12 cellular contexts compared by ENCODE assay signal in the genomic region with DNA sequence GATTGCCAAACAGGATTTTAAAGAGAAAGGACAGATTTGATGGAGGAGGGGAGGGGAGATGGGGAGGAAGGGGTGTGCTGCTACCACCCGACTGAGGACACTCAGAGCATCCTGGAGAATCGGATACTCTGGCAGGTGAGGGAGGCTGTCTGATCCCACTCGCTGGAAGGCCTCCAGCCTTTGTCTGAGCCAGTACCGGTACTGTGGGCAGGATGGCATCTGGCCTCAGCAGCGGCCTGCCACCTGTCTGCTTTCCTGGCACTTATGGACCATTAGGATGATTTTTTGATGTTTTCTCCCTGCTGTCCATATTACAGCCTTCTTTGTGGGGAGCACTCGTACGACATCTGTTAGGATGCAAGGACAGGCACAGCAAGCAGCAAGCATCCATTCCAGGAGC. TPM values are rescaled to one million over a fixed set of nuclear protein-coding genes. Genes with fewer than 3 reads are reported as not detected.
A peak's percentile ranks its signal among the peaks of the same experiment; 100 is the strongest.
DNase-seq lines count a peak whose midpoint lies in the region; ATAC-seq and TF ChIP-seq lines count a peak whose summit lies in the region.
"Had no signal": no experiment of that assay in that cellular context is flagged by ENCODE, and none has a peak within 500 bp of the region (broad histone marks: within the 10 kb centered on the region; RNA-seq: fewer than 3 reads in every experiment).

No MANE protein-coding gene starts in this region.

- no peaks in the 10 kb centered on the region for H3K27me3 Mint-ChIP-seq in CD4-positive, CD25-positive, alpha-beta regulatory T cell
- H3K27me3 Mint-ChIP-seq: naive thymus-derived CD8-positive, alpha-beta T cell had no signal

- no peaks in the 10 kb centered on the region for H3K9me3 ChIP-seq in CD4-positive, CD25-positive, alpha-beta regulatory T cell (ENCODE audit: control insufficient read depth in 2 of 2, low read length in 2 of 2)
- no peaks in the 10 kb centered on the region for H3K9me3 ChIP-seq in ascending aorta
- H3K9me3 ChIP-seq in muscle layer of duodenum (ENCODE audit: control insufficient read depth in 1 of 2, low read length in 2 of 2): no peaks in the 10 kb centered on the region

- no peak for ATAC-seq in CD4-positive, CD25-positive, alpha-beta regulatory T cell (ENCODE audit: low read depth in 2 of 2)
- ATAC-seq in omental fat pad (ENCODE audit: low FRiP score): no peak
- ATAC-seq: naive thymus-derived CD8-positive, alpha-beta T cell had no signal

- H3K4me1 ChIP-seq in CD4-positive, CD25-positive, alpha-beta regulatory T cell (ENCODE audit: control insufficient read depth, insufficient read depth, low read length, poor library complexity, severe bottlenecking): peaks cover 46% of the 10 kb centered on the region
- H3K4me1 ChIP-seq in ascending aorta (peaks cover 17 to 42% of the 10 kb centered on the region in 2 donors), muscle layer of duodenum (ENCODE audit: control insufficient read depth in 1 of 2, insufficient read depth in 2 of 2, low read length in 2 of 2) (peaks cover 23 to 62% of the 10 kb centered on the region in 2 donors)

- peak overlapping the region; percentile 53 for H3K27ac ChIP-seq in CD4-positive, CD25-positive, alpha-beta regulatory T cell (ENCODE audit: insufficient read depth, low read length, poor library complexity, severe bottlenecking)
- peak overlapping the region; percentile 82 to 85 for H3K27ac ChIP-seq in ascending aorta
- peak overlapping the region; percentile 56 for H3K27ac ChIP-seq in muscle layer of duodenum (ENCODE audit: low read length)
- H3K27ac ChIP-seq: C4-2B had no signal

- H3K4me3 Mint-ChIP-seq in CD4-positive, CD25-positive, alpha-beta regulatory T cell: peak overlapping the region in 2 of 4 donors; percentile 65 to 68

- H3K27ac Mint-ChIP-seq in CD4-positive, CD25-positive, alpha-beta regulatory T cell: peak overlapping the region; percentile 75 to 81 (median 76)

- intact Hi-C loops in ascending aorta (cut with DNase I): no loop called here

- H3K9me3 Mint-ChIP-seq in CD4-positive, CD25-positive, alpha-beta regulatory T cell: no peaks in the 10 kb centered on the region
- H3K9me3 Mint-ChIP-seq: naive thymus-derived CD8-positive, alpha-beta T cell had no signal

- DNase-seq in CD4-positive, CD25-positive, alpha-beta regulatory T cell: no peak
- DNase-seq in NCI-H1105 (lab: John Stamatoyannopoulos, UW): peak; percentile 46
- DNase-seq in ascending aorta (ENCODE audit: low spot score in 2 of 2): no peak
- no peak for DNase-seq in omental fat pad (ENCODE audit: low spot score)
- no peak for DNase-seq in NCI-H526 treated with DMSO at 0.1 percent for 48 hours (lab: John Stamatoyannopoulos, UW)
- no peak for DNase-seq in AML-193 (lab: John Stamatoyannopoulos, UW)
- no peak for DNase-seq in DMS53 treated with DMSO at 0.1 percent for 48 hours (lab: John Stamatoyannopoulos, UW; ENCODE audit: unreplicated experiment)
- DNase-seq: naive thymus-derived CD8-positive, alpha-beta T cell; small intestine; T-helper 2 cell had no signal

- H3K4me1 Mint-ChIP-seq in CD4-positive, CD25-positive, alpha-beta regulatory T cell: peaks cover 17 to 86% (median 59%) of the 10 kb centered on the region in 4 donors

- no peaks in the 10 kb centered on the region for H3K27me3 ChIP-seq in CD4-positive, CD25-positive, alpha-beta regulatory T cell (ENCODE audit: control insufficient read depth, insufficient read depth, low read length)
- H3K27me3 ChIP-seq in ascending aorta (no peaks in the 10 kb centered on the region), muscle layer of duodenum (ENCODE audit: low read depth, low read length) (no peaks in the 10 kb centered on the region)

- peaks cover 43% of the 10 kb centered on the region for H3K36me3 Mint-ChIP-seq in CD4-positive, CD25-positive, alpha-beta regulatory T cell

- H3K4me3 ChIP-seq in CD4-positive, CD25-positive, alpha-beta regulatory T cell (ENCODE audit: low read depth, low read length): no peak overlapping the region
- H3K4me3 ChIP-seq in ascending aorta: no peak overlapping the region
- peak overlapping the region in 1 of 2 donors; percentile 22 for H3K4me3 ChIP-seq in muscle layer of duodenum (ENCODE audit: low read depth in 1 of 2, low read length in 2 of 2)

- peaks cover 57% of the 10 kb centered on the region for H3K36me3 ChIP-seq in CD4-positive, CD25-positive, alpha-beta regulatory T cell (ENCODE audit: control insufficient read depth, insufficient read depth, low read length)
- H3K36me3 ChIP-seq in ascending aorta (peaks cover 0 to 8% of the 10 kb centered on the region in 2 donors), muscle layer of duodenum (ENCODE audit: control insufficient read depth in 1 of 2, insufficient read depth in 2 of 2, low read length in 2 of 2) (peaks cover 0 to 5% of the 10 kb centered on the region in 2 donors)

- TF ChIP-seq CTCF in ascending aorta (IDR thresholded peaks at IDR 0.05) (no peak), omental fat pad (IDR thresholded peaks at IDR 0.05) (no peak)

RNA-seq across cellular contexts. Expression of gene ATP2B4, which starts 11.4 kb away (rescaled TPM):
- total RNA-seq in CD4-positive, CD25-positive, alpha-beta regulatory T cell: 149 TPM
- polyA plus RNA-seq in CD4-positive, CD25-positive, alpha-beta regulatory T cell: 10 to 100 TPM; 25.8 to 39.6 (median 31.7) TPM
- total RNA-seq in ascending aorta: 97.1 TPM
- total RNA-seq in omental fat pad: 100 to 1,000 TPM in 3 of 4 donors, 10 to 100 TPM in 1; 90.4 to 212 (median 146) TPM
